Comparison of ENCODE assay signal across 17 cellular contexts in genomic region chr13:34012354-34012753, GRCh38.
"Had no signal": no experiment of that assay in that cellular context is flagged by ENCODE, and none has a peak within 500 bp of the region (broad histone marks: within the 10 kb centered on the region; RNA-seq: fewer than 3 reads in every experiment).

No MANE protein-coding gene starts in this region.

- H3K27me3 ChIP-seq: ovary, right atrium auricular region, spleen, tibial nerve, upper lobe of left lung, vagina had no signal

- DNase-seq: left ventricle myocardium inferior; mesendoderm; naive B cell; natural killer cell; nephron progenitor cell; ovary; spleen; stimulated activated CD4-positive, alpha-beta T cell treated with anti-CD3 and anti-CD28 coated beads, Interleukin-4, amount 100 ng/mL, for 24 hours; stimulated activated naive CD4-positive, alpha-beta T cell; upper lobe of left lung had no signal

- H3K36me3 ChIP-seq: left ventricle myocardium inferior, ovary, right atrium auricular region, spleen, tibial nerve, upper lobe of left lung, vagina had no signal

- H3K4me1 ChIP-seq: right atrium auricular region, spleen, tibial nerve, upper lobe of left lung, vagina had no signal

- H3K9me3 ChIP-seq: left ventricle myocardium inferior, ovary, right atrium auricular region, spleen, tibial nerve, upper lobe of left lung, vagina had no signal

- H3K27ac ChIP-seq: left ventricle myocardium inferior, ovary, right atrium auricular region, skin epidermis, spleen, tibial nerve, upper lobe of left lung, vagina had no signal

- H3K4me3 ChIP-seq: left ventricle myocardium inferior, lung, ovary, right atrium auricular region, skin epidermis, spleen, tibial nerve, upper lobe of left lung, vagina had no signal

- ATAC-seq: natural killer cell; sciatic nerve; stimulated activated effector memory CD8-positive, alpha-beta T cell treated with anti-CD3 and anti-CD28 coated beads, Interleukin-12 subunit alpha, Interleukin-12 subunit beta, amount 100 ng/mL, for 72 hours had no signal
